ENCODE assay signal across 19 cellular contexts in genomic region chr12:3904999-3905398, GRCh38. TPM values are rescaled to one million over a fixed set of nuclear protein-coding genes. Genes with fewer than 3 reads are reported as not detected.
DNase-seq lines count a peak whose midpoint lies in the region; ATAC-seq, FAIRE-seq and TF ChIP-seq lines count a peak whose summit lies in the region.
"Had no signal": no experiment of that assay in that cellular context is flagged by ENCODE, and none has a peak within 500 bp of the region (broad histone marks: within the 10 kb centered on the region; RNA-seq: fewer than 3 reads in every experiment).

No MANE protein-coding gene starts in this region.

- no peak overlapping the region for H2BK12ac ChIP-seq in H1 (ENCODE audit: low read depth, low read length)

- H2BK20ac ChIP-seq in H1 (ENCODE audit: low read length), result no peak overlapping the region

- H3K27ac Mint-ChIP-seq in CD4-positive, CD25-positive, alpha-beta regulatory T cell, result peak overlapping the region in 1 of 3 donors; percentile 52
- H3K27ac Mint-ChIP-seq in CD4-positive, alpha-beta T cell, result peak overlapping the region; percentile 89
- peak overlapping the region; percentile 82 for H3K27ac Mint-ChIP-seq in activated CD8-positive, alpha-beta T cell treated with anti-CD3 and anti-CD28 coated beads for 36 hours
- H3K27ac Mint-ChIP-seq: neural progenitor cell had no signal

- peaks cover 4% of the 10 kb centered on the region for H3K4me1 ChIP-seq in CD4-positive, CD25-positive, alpha-beta regulatory T cell (ENCODE audit: control insufficient read depth, insufficient read depth, low read length, poor library complexity, severe bottlenecking)
- H3K4me1 ChIP-seq in H1 (replicated peaks in 1 of 4; ENCODE audit: control insufficient read depth in 3 of 4, insufficient read depth in 4 of 4, low read length in 3 of 4), result peaks cover 0 to 3% (median 0%) of the 10 kb centered on the region in 4 experiments; a peak in 2 of 7 replicates
- H3K4me1 ChIP-seq: body of pancreas, neural progenitor cell, right lobe of liver had no signal

- no peak overlapping the region for H2BK120ac ChIP-seq in H1 (replicated peaks; ENCODE audit: low read depth, low read length)

- H3K27me3 Mint-ChIP-seq in CD4-positive, CD25-positive, alpha-beta regulatory T cell, result peaks cover 15% of the 10 kb centered on the region
- no peaks in the 10 kb centered on the region for H3K27me3 Mint-ChIP-seq in CD4-positive, alpha-beta T cell
- H3K27me3 Mint-ChIP-seq in activated CD8-positive, alpha-beta T cell treated with anti-CD3 and anti-CD28 coated beads for 36 hours, result no peaks in the 10 kb centered on the region

- no peak overlapping the region for H3K4me2 ChIP-seq in H1 (ENCODE audit: insufficient read depth in 1 of 2, low read depth in 2 of 2, low read length in 2 of 2)
- H3K4me2 ChIP-seq: neural progenitor cell had no signal

- no peak for DNase-seq in CD4-positive, CD25-positive, alpha-beta regulatory T cell
- no peak for DNase-seq in CD4-positive, alpha-beta T cell
- no peak for DNase-seq in activated CD8-positive, alpha-beta T cell treated with anti-CD3 and anti-CD28 coated beads for 36 hours
- no peak for DNase-seq in H1 (ENCODE audit: low read depth in 1 of 2, low spot score in 2 of 2)
- DNase-seq in amygdala (lab: John Stamatoyannopoulos, UW), result no peak
- no peak for DNase-seq in effector CD8-positive, alpha-beta T cell (lab: John Stamatoyannopoulos, UW)
- DNase-seq in NK-92 treated with Interleukin-12 subunit alpha and Interleukin-12 subunit beta, amount 100 ng/mL, for 24 hours (lab: John Stamatoyannopoulos, UW), result no peak
- DNase-seq: activated CD4-positive, alpha-beta T cell treated with anti-CD3 and anti-CD28 coated beads for 1 hour; body of pancreas; DMS 273 treated with DMSO at 0.1 percent for 48 hours; NCI-H1417 treated with DMSO at 0.1 percent for 48 hours; NCI-H2081 treated with DMSO at 0.1 percent for 48 hours; OCI-M1; posterior cingulate gyrus; right lobe of liver; stimulated activated CD4-positive, alpha-beta T cell treated with anti-CD3 and anti-CD28 coated beads, Interleukin-2, amount 100 ng/mL, for 48 hours had no signal

- CTCF ChIA-PET in CD4-positive, alpha-beta T cell (lab: Charles Lee), result interaction anchor here (1.0 kb wide), 1 partner anchor 58 kb away, joined by 4 read pairs; no protein-coding TSS in a partner anchor
- CTCF ChIA-PET in activated CD8-positive, alpha-beta T cell treated with anti-CD3 and anti-CD28 coated beads for 36 hours (lab: Charles Lee), result interaction anchor here (1.0 to 3.2 kb wide), 3 partner anchors 18 to 58 kb away, joined by 4 to 10 read pairs (median 5); no protein-coding TSS in a partner anchor
- CTCF ChIA-PET in H1 (lab: Charles Lee; ENCODE audit: partially characterized antibody), result interaction anchor here (0.9 to 2.6 kb wide), 4 partner anchors 12 to 372 kb away, joined by 3 to 14 read pairs (median 4); no protein-coding TSS in a partner anchor

- H3K36me3 ChIP-seq in CD4-positive, CD25-positive, alpha-beta regulatory T cell (ENCODE audit: control insufficient read depth, insufficient read depth, low read length), result no peaks in the 10 kb centered on the region
- H3K36me3 ChIP-seq in H1 (ENCODE audit: control insufficient read depth in 2 of 4, insufficient read depth in 4 of 4, low read length in 3 of 4), result no peaks in the 10 kb centered on the region
- H3K36me3 ChIP-seq: neural progenitor cell, right lobe of liver had no signal

- no peak overlapping the region for H3K14ac ChIP-seq in H1 (ENCODE audit: insufficient read length)

- no peaks in the 10 kb centered on the region for H3K9me3 Mint-ChIP-seq in CD4-positive, CD25-positive, alpha-beta regulatory T cell
- no peaks in the 10 kb centered on the region for H3K9me3 Mint-ChIP-seq in CD4-positive, alpha-beta T cell
- peaks cover 2% of the 10 kb centered on the region for H3K9me3 Mint-ChIP-seq in activated CD8-positive, alpha-beta T cell treated with anti-CD3 and anti-CD28 coated beads for 36 hours

- TF ChIP-seq EP300 in H1 (IDR thresholded peaks at IDR 0.05; ENCODE audit: borderline replicate concordance in 1 of 2, low read depth in 2 of 2, low read length in 2 of 2), result no peak

- H2BK5ac ChIP-seq in H1 (ENCODE audit: low read depth, low read length), result no peak overlapping the region

- H3K36me3 Mint-ChIP-seq in CD4-positive, CD25-positive, alpha-beta regulatory T cell, result no peaks in the 10 kb centered on the region
- H3K36me3 Mint-ChIP-seq in CD4-positive, alpha-beta T cell (ENCODE audit: low read depth), result peaks cover 30% of the 10 kb centered on the region
- H3K36me3 Mint-ChIP-seq in activated CD8-positive, alpha-beta T cell treated with anti-CD3 and anti-CD28 coated beads for 36 hours (ENCODE audit: low read depth), result peaks cover 8% of the 10 kb centered on the region

- no peaks in the 10 kb centered on the region for H3K79me1 ChIP-seq in H1 (ENCODE audit: low read depth, low read length)

- ATAC-seq in CD4-positive, CD25-positive, alpha-beta regulatory T cell (ENCODE audit: low read depth in 2 of 2), result no peak
- ATAC-seq in CD4-positive, alpha-beta T cell (ENCODE audit: poor library complexity), result peak; percentile 27
- peak; percentile 24 for ATAC-seq in activated CD8-positive, alpha-beta T cell treated with anti-CD3 and anti-CD28 coated beads for 36 hours
- ATAC-seq: body of pancreas, right lobe of liver had no signal

- no peak for FAIRE-seq in H1 (lab: Jason Lieb, UNC)
- FAIRE-seq: GM12892 had no signal

- H2AFZ ChIP-seq in H1 (ENCODE audit: low read length), result peak overlapping the region; percentile 55; the same call in 1 of the 2 replicates

- no peaks in the 10 kb centered on the region for H3K23me2 ChIP-seq in H1 (ENCODE audit: low read depth, low read length)

- H4K91ac ChIP-seq in H1 (replicated peaks; ENCODE audit: insufficient read length, low read length), result no peak overlapping the region

- no peak overlapping the region for H3K9ac ChIP-seq in H1 (replicated peaks in 1 of 4; ENCODE audit: extremely low read depth in 1 of 4, low read depth in 3 of 4, low read length in 3 of 4)
- H3K9ac ChIP-seq: neural progenitor cell had no signal

- H3K23ac ChIP-seq in H1 (ENCODE audit: insufficient read length), result no peak overlapping the region

- no peak overlapping the region for H2AK5ac ChIP-seq in H1 (ENCODE audit: low read depth, low read length)

- no peak overlapping the region for H3K27ac ChIP-seq in CD4-positive, CD25-positive, alpha-beta regulatory T cell (ENCODE audit: insufficient read depth, low read length, poor library complexity, severe bottlenecking)
- H3K27ac ChIP-seq in CD4-positive, alpha-beta T cell (ENCODE audit: low read depth, low read length), result peak overlapping the region; percentile 61
- no peak overlapping the region for H3K27ac ChIP-seq in H1 (ENCODE audit: low read depth, low read length)
- H3K27ac ChIP-seq: body of pancreas, C4-2B, neural progenitor cell, right lobe of liver had no signal

- no peak for TF ChIP-seq RAD21 in H1 (IDR thresholded peaks at IDR 0.05 in 1 of 2, conservative IDR thresholded peaks at IDR 0.05 in 1 of 2; ENCODE audit: low read depth in 2 of 2, low read length in 2 of 2)

- H3K9me3 ChIP-seq in CD4-positive, CD25-positive, alpha-beta regulatory T cell (ENCODE audit: control insufficient read depth in 2 of 2, low read length in 2 of 2), result no peaks in the 10 kb centered on the region
- no peaks in the 10 kb centered on the region for H3K9me3 ChIP-seq in CD4-positive, alpha-beta T cell (ENCODE audit: control insufficient read depth, low read length)
- H3K9me3 ChIP-seq in H1 (ENCODE audit: insufficient read depth in 2 of 2, low read depth in 1 of 2, low read length in 1 of 2), result no peaks in the 10 kb centered on the region
- H3K9me3 ChIP-seq: body of pancreas, right lobe of liver had no signal

- H3K4me3 ChIP-seq in CD4-positive, CD25-positive, alpha-beta regulatory T cell (ENCODE audit: low read depth, low read length), result peak overlapping the region; percentile 32
- H3K4me3 ChIP-seq in H1 (ENCODE audit: extremely low read depth in 1 of 4, insufficient read depth in 2 of 4, low read depth in 3 of 4, low read length in 4 of 4), result no peak overlapping the region
- H3K4me3 ChIP-seq: body of pancreas, neural progenitor cell, right lobe of liver had no signal

- H3K18ac ChIP-seq in H1 (ENCODE audit: extremely low read depth, low read length), result no peak overlapping the region

- H4K8ac ChIP-seq in H1 (ENCODE audit: extremely low read depth, insufficient read depth, low read length), result no peak overlapping the region

- H3K4ac ChIP-seq in H1 (replicated peaks; ENCODE audit: insufficient read length, low read depth, low read length), result no peak overlapping the region

- no peak overlapping the region for H3K56ac ChIP-seq in H1 (replicated peaks; ENCODE audit: insufficient read length, low read depth, low read length)

- H2BK15ac ChIP-seq in H1 (ENCODE audit: low read length), result no peak overlapping the region

- H3K4me3 Mint-ChIP-seq in CD4-positive, CD25-positive, alpha-beta regulatory T cell, result peak overlapping the region in 2 of 4 donors; percentile 47 to 77
- peak overlapping the region; percentile 94 for H3K4me3 Mint-ChIP-seq in CD4-positive, alpha-beta T cell
- H3K4me3 Mint-ChIP-seq in activated CD8-positive, alpha-beta T cell treated with anti-CD3 and anti-CD28 coated beads for 36 hours, result peak overlapping the region; percentile 73
- H3K4me3 Mint-ChIP-seq: neural progenitor cell had no signal

- POLR2A ChIA-PET in CD4-positive, alpha-beta T cell (lab: Charles Lee), result interaction anchor here (0.8 to 3.7 kb wide), 10 partner anchors 8 to 84 kb away, joined by 3 to 31 read pairs (median 5); no protein-coding TSS in a partner anchor
- POLR2A ChIA-PET in activated CD8-positive, alpha-beta T cell treated with anti-CD3 and anti-CD28 coated beads for 36 hours (lab: Charles Lee), result interaction anchor here (0.8 to 2.3 kb wide), 5 partner anchors 12 to 372 kb away, joined by 3 to 5 read pairs (median 3); no protein-coding TSS in a partner anchor
- POLR2A ChIA-PET in H1 (lab: Charles Lee; ENCODE audit: partially characterized antibody), result no interaction called here

- no peak overlapping the region for H4K5ac ChIP-seq in H1 (ENCODE audit: insufficient read length, low read depth, low read length)

- no peaks in the 10 kb centered on the region for H4K20me1 ChIP-seq in H1 (replicated peaks in 1 of 2; ENCODE audit: control insufficient read depth in 1 of 2, insufficient read depth in 2 of 2, low read length in 2 of 2)

- no peaks in the 10 kb centered on the region for H3K79me2 ChIP-seq in H1 (ENCODE audit: control insufficient read depth in 1 of 2, insufficient read depth in 2 of 2, low read length in 2 of 2)

- no peak for TF ChIP-seq CTCF in CD4-positive, alpha-beta T cell (IDR thresholded peaks at IDR 0.05)
- TF ChIP-seq CTCF in activated CD8-positive, alpha-beta T cell treated with anti-CD3 and anti-CD28 coated beads for 36 hours (IDR thresholded peaks at IDR 0.05), result no peak
- TF ChIP-seq CTCF in H1 (IDR thresholded peaks at IDR 0.05; ENCODE audit: control extremely low read depth in 1 of 3, insufficient read depth in 1 of 3, low read depth in 1 of 3, low read length in 3 of 3), result no peak

- intact Hi-C loops in CD4-positive, alpha-beta T cell (cut with DNase I, micrococcal nuclease), result loop anchor here in 1 of 2 experiments (2.0 kb wide), 1 partner anchor 58 kb away; no protein-coding TSS in a partner anchor
- intact Hi-C loops in activated CD8-positive, alpha-beta T cell treated with anti-CD3 and anti-CD28 coated beads for 36 hours (cut with micrococcal nuclease), result no loop called here

- peaks cover 3% of the 10 kb centered on the region for H3K27me3 ChIP-seq in CD4-positive, CD25-positive, alpha-beta regulatory T cell (ENCODE audit: control insufficient read depth, insufficient read depth, low read length)
- H3K27me3 ChIP-seq in CD4-positive, alpha-beta T cell (ENCODE audit: control insufficient read depth, insufficient read depth, low read length), result no peaks in the 10 kb centered on the region
- no peaks in the 10 kb centered on the region; a peak in 1 of 7 replicates for H3K27me3 ChIP-seq in H1 (replicated peaks in 1 of 4; ENCODE audit: control insufficient read depth in 3 of 4, extremely low read depth in 1 of 4, insufficient read depth in 3 of 4, low read length in 3 of 4)
- H3K27me3 ChIP-seq: body of pancreas, neural progenitor cell, right lobe of liver had no signal

- 80% methylated on average over 2 of the region's 2 CpGs; no CpG with 5 or more reads in 1 of the 2 experiments for WGBS in H1 (ENCODE audit: extremely low coverage in 1 of 2, insufficient coverage in 1 of 2, insufficient read length in 1 of 2, insufficient replicate concordance in 2 of 2, low coverage in 1 of 2, low lambda C conversion rate in 2 of 2, missing lambda C conversion rate in 1 of 2), 2 experiments

- H3K4me1 Mint-ChIP-seq in CD4-positive, CD25-positive, alpha-beta regulatory T cell, result peaks cover 0 to 27% (median 8%) of the 10 kb centered on the region in 4 donors
- peaks cover 62% of the 10 kb centered on the region for H3K4me1 Mint-ChIP-seq in CD4-positive, alpha-beta T cell (ENCODE audit: low read depth)
- H3K4me1 Mint-ChIP-seq in activated CD8-positive, alpha-beta T cell treated with anti-CD3 and anti-CD28 coated beads for 36 hours (ENCODE audit: low read depth), result peaks cover 28% of the 10 kb centered on the region
- H3K4me1 Mint-ChIP-seq: neural progenitor cell had no signal

- no peak for TF ChIP-seq POLR2A in H1 (IDR thresholded peaks at IDR 0.05; ENCODE audit: control extremely low read depth in 1 of 2, low read depth in 2 of 2, low read length in 2 of 2)

RNA-seq across cellular contexts. Expression of gene PARP11, which starts 31.8 kb away (rescaled TPM):
- total RNA-seq in CD4-positive, CD25-positive, alpha-beta regulatory T cell, result 16.1 TPM
- polyA plus RNA-seq in CD4-positive, CD25-positive, alpha-beta regulatory T cell, result 10 to 100 TPM in 1 of 4 donors, 1 to 10 TPM in 3; 5.2 to 11.3 (median 6.4) TPM
- total RNA-seq in CD4-positive, alpha-beta T cell, result 10 to 100 TPM; 13.4 TPM
- total RNA-seq in activated CD8-positive, alpha-beta T cell treated with anti-CD3 and anti-CD28 coated beads for 36 hours, result 10 to 100 TPM; 19.7 to 22.3 TPM
- total RNA-seq in H1 (2021; fragmentation: NEBNext Ultra II Directional; extraction: Animal tissue kit (Norgen Biotek cat#: 25700)), result 12.8 and 13.3 TPM in 2 replicates
- polyA plus RNA-seq in H1 (2011; rRNA removed), result 3.4 and 4.2 TPM in 2 replicates
- 5.6 TPM for polyA plus RNA-seq in H1 (2011; cell fraction: cytosol; rRNA removed)
- polyA plus RNA-seq in H1 (2011; cell fraction: nucleus; rRNA removed), result 2.7 TPM
- polyA plus RNA-seq in H1 (2012, experiment 1 of 2), result 4.0 to 6.0 TPM (median 4.8 TPM) in 4 replicates
- 0.41 TPM for polyA plus RNA-seq in H1 (2012, experiment 2 of 2)
- polyA plus RNA-seq in H1 (2013, experiment 1 of 2), result 4.9 TPM
- polyA plus RNA-seq in H1 (2013, experiment 2 of 2), result 4.4 TPM
- polyA minus RNA-seq in H1 (2011; rRNA and poly(A)+ RNA removed), result 7.2 and 9.8 TPM in 2 replicates
- 8.9 TPM for polyA minus RNA-seq in H1 (2011; cell fraction: cytosol; rRNA and poly(A)+ RNA removed)
- 13.5 TPM for polyA minus RNA-seq in H1 (2011; cell fraction: nucleus; rRNA and poly(A)+ RNA removed)

Comparison
In these comparisons a context has a peak if more than half of its experiments do, and no peak if none do; other contexts are left out.
1. ATAC-seq: peak in CD4-positive, alpha-beta T cell (single experiment) and activated CD8-positive, alpha-beta T cell treated with anti-CD3 and anti-CD28 coated beads for 36 hours (single experiment); none in CD4-positive, CD25-positive, alpha-beta regulatory T cell (0 of 2).